In the genomic region with DNA sequence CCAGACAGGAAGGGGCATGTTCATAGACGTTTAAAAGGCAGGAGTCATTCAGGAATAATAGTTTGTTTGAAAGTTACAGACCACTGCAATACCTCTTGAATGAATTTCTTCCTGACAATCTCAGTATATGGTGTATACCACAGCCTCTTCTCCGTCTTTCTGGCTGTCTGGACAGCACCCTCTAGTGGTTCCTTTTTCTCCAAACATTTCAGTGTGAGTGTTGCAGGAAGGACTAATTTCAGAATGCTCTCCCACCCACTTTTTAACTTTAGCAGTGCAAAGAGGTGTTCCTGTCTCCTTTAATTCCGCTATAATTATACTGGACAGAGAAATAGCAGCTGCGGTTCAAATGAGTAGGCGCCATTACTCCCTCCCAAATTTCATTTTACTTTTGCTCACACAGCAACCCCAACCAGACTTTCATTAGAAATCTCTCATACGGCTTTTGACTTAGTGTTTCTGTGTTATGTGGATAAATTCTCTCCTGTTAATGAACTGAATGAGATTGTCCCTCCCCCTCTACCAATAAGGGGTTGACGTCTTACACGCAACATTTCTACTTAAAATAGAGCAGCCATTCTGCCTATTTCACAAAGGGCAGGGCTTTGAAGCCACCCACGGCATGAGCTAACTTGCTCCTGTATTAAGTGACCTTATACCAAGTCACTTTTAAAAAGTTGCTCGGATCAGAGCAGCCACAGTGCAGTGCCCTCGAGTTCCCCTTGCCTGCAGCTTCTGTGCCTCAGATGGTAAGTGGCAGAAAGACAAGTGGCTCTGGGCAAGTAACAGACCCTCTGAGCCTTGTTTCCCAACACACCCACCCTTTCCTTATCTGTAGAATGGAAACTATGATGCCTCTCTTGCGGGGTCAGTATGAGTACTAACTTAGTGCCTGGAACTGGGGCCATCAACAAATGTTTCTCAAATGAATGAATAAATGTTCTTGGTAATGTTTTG, we compare ENCODE assay signal across 8 cellular contexts.
DNase-seq lines count a peak whose midpoint lies in the region; ATAC-seq and TF ChIP-seq lines count a peak whose summit lies in the region.

No MANE protein-coding gene starts in this region.

- H3K27me3 ChIP-seq in BE2C (peaks cover 12% of the 10 kb centered on the region; the same call in 1 of the 2 replicates), OCI-LY3 (ENCODE audit: low read depth, low read length) (peaks cover 4% of the 10 kb centered on the region; the same call in 1 of the 2 replicates)

- peaks cover 38% of the 10 kb centered on the region for H3K4me1 Mint-ChIP-seq in neural crest cell

- H3K4me3 Mint-ChIP-seq in neural crest cell = no peak overlapping the region

- H3K9me3 ChIP-seq in BE2C (no peaks in the 10 kb centered on the region), OCI-LY3 (ENCODE audit: insufficient read depth, low read length) (no peaks in the 10 kb centered on the region)

- no peak overlapping the region for H3K9ac ChIP-seq in OCI-LY3 (ENCODE audit: low read length)

- H4K20me1 ChIP-seq in OCI-LY3 (ENCODE audit: insufficient read depth, low read length) = no peaks in the 10 kb centered on the region

- no peak overlapping the region for H2AFZ ChIP-seq in OCI-LY3 (ENCODE audit: low read depth, low read length)

- no peaks in the 10 kb centered on the region for H3K36me3 Mint-ChIP-seq in neural crest cell (ENCODE audit: low read depth)

- peaks cover 3% of the 10 kb centered on the region for H3K9me3 Mint-ChIP-seq in neural crest cell

- H3K79me2 ChIP-seq in OCI-LY3 (ENCODE audit: low read length) = no peaks in the 10 kb centered on the region

- H3K27ac ChIP-seq in OCI-LY3 (ENCODE audit: low read length) = no peak overlapping the region

- no peak overlapping the region for H3K27ac Mint-ChIP-seq in neural crest cell (ENCODE audit: unreplicated experiment)

- TF ChIP-seq CTCF in BE2C (IDR thresholded peaks at IDR 0.05; ENCODE audit: low read depth, low read length) (peak; percentile 84), OCI-LY3 (IDR thresholded peaks at IDR 0.05; ENCODE audit: low read depth, low read length) (peak; percentile 80), neural crest cell (conservative IDR thresholded peaks at IDR 0.05) (peak; percentile 87)

- H3K36me3 ChIP-seq in BE2C = no peaks in the 10 kb centered on the region
- H3K36me3 ChIP-seq in OCI-LY3 (replicated peaks; ENCODE audit: low read depth, low read length) = no peaks in the 10 kb centered on the region

- DNase-seq in BE2C (no peak), erythroblast (lab: John Stamatoyannopoulos, UW) (peak; percentile 61 to 73), neural crest cell (ENCODE audit: low read depth, low spot score) (no peak), HCEC 1CT (no peak), HuH-7.5 (ENCODE audit: low spot score) (no peak)

- H3K4me3 ChIP-seq in BE2C (ENCODE audit: low read depth, low read length) (no peak overlapping the region), OCI-LY3 (ENCODE audit: low read length) (no peak overlapping the region)

- TF ChIP-seq POLR2A in erythroblast (IDR thresholded peaks at IDR 0.05; ENCODE audit: low read length) = no peak

- no peak overlapping the region for H3K4me2 ChIP-seq in OCI-LY3 (ENCODE audit: low read length)

- ATAC-seq in GM18520 (IDR thresholded peaks at IDR 0.05; ENCODE audit: unreplicated experiment) (peak; percentile 50), HG03469 (IDR thresholded peaks at IDR 0.05; ENCODE audit: unreplicated experiment) (peak; percentile 69)

- H3K4me1 ChIP-seq in BE2C (no peaks in the 10 kb centered on the region), OCI-LY3 (ENCODE audit: low read length) (no peaks in the 10 kb centered on the region)

- H3K27me3 Mint-ChIP-seq in neural crest cell (ENCODE audit: low read depth) = no peaks in the 10 kb centered on the region

Comparison
In these comparisons a context has a peak if more than half of its experiments do, and no peak if none do; other contexts are left out.
1. DNase-seq: peak in erythroblast (2 of 2); none in BE2C (single experiment), neural crest cell (single experiment), HCEC 1CT (single experiment) and HuH-7.5 (single experiment).
2. Peak in every context shown above with its lines, with median percentiles within 50 percentile points of each other: CTCF ChIP-seq.